8 cellular contexts compared by ENCODE assay signal in the genomic region with DNA sequence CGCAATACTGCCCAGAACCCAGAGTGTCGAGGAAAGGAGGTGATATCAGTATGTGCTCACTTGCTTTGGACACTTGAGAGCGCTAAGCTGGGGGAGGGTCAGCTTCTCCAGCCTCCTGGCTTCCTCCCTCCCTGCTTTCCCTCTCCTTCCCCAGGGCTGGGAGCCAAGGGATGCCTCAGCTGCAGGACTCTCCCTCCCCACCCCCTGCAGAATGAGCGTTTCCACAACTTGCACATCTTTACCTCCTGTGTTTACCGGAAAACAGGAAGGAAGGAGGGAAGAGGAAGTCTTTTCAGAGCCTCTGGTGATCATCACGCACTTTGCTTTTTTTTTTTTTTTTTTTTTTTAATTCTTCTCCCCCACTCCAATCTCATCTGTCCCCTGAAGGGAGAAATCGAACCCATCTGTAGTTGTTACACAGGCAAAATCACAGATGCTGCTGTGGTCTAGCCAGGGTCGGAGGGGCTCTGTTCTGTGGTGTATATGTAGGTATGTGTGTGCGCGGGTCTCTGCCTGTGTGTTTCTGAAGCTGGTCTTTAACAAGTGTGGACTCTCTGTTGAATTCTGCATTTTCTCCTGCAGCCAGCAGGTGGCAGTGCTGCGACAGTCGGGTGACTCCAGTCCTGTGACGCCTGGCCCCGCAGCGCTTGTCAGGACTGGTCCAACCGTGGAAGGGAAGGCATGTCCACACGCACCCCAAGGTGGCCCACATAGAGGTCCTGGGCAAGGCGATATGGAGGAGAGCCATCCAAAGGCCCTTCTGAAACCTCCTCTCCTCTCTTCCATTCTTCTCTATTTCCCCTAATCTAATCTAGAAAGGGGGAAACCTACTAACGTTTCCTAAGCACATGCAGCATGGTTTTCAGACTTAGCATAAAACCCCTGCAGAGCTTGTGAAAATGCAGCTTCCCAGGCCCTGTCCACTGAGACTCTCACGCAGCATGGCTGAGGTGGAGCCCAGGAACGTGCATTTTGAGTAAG.
A peak's percentile ranks its signal among the peaks of the same experiment; 100 is the strongest.
DNase-seq lines count a peak whose midpoint lies in the region; TF ChIP-seq lines count a peak whose summit lies in the region.

No MANE protein-coding gene starts in this region.

- no peaks in the 10 kb centered on the region for H3K79me2 ChIP-seq in DOHH2 (ENCODE audit: control insufficient read depth, low read length)

- no peak overlapping the region for H3K14ac ChIP-seq in neuronal stem cell (ENCODE audit: low read length)

- no peaks in the 10 kb centered on the region for H3K36me3 Mint-ChIP-seq in activated T-helper 2 cell treated with anti-CD3 and anti-CD28 coated beads, Interferon-gamma antibody, Interleukin-2, Interleukin-4, amounts not matched to agents 10 μg/mL and 5 μg/mL and 100 μg/mL, durations not matched to agents 14 hours and 24 hours and 36 hours (ENCODE audit: low read depth)

- H2BK120ac ChIP-seq in neuronal stem cell (ENCODE audit: low read depth, low read length) = no peak overlapping the region

- H3K36me3 ChIP-seq in DOHH2 (ENCODE audit: control insufficient read depth, low read length) (no peaks in the 10 kb centered on the region), MG63 (no peaks in the 10 kb centered on the region), neuronal stem cell (replicated peaks in 1 of 2; ENCODE audit: control insufficient read depth in 2 of 2, insufficient read depth in 2 of 2, low read length in 2 of 2) (no peaks in the 10 kb centered on the region)

- H2AK5ac ChIP-seq in neuronal stem cell (ENCODE audit: low read depth, low read length) = peak overlapping the region; percentile 42

- no peak overlapping the region for H3K27ac Mint-ChIP-seq in activated T-helper 2 cell treated with anti-CD3 and anti-CD28 coated beads, Interferon-gamma antibody, Interleukin-2, Interleukin-4, amounts not matched to agents 10 μg/mL and 5 μg/mL and 100 μg/mL, durations not matched to agents 14 hours and 24 hours and 36 hours

- no peak overlapping the region for H3K9ac ChIP-seq in neuronal stem cell (ENCODE audit: low read depth, low read length, poor library complexity)

- intact Hi-C loops in activated T-helper 2 cell treated with anti-CD3 and anti-CD28 coated beads, Interferon-gamma antibody, Interleukin-2, Interleukin-4, amounts not matched to agents 10 μg/mL and 5 μg/mL and 100 μg/mL, durations not matched to agents 14 hours and 24 hours and 36 hours (cut with micrococcal nuclease) = loop anchor here (1.0 to 2.0 kb wide), 2 partner anchors 76 to 262 kb away; no protein-coding TSS in a partner anchor

- H3K4me3 ChIP-seq in DOHH2 (ENCODE audit: low read length) (no peak overlapping the region), MG63 (no peak overlapping the region), fibroblast of villous mesenchyme (ENCODE audit: low read depth, low read length) (no peak overlapping the region), neuronal stem cell (ENCODE audit: low read length in 2 of 2) (no peak overlapping the region)

- H3K18ac ChIP-seq in neuronal stem cell (ENCODE audit: low read length) = peak overlapping the region; percentile 15

- peaks cover 14% of the 10 kb centered on the region for H3K4me1 Mint-ChIP-seq in activated T-helper 2 cell treated with anti-CD3 and anti-CD28 coated beads, Interferon-gamma antibody, Interleukin-2, Interleukin-4, amounts not matched to agents 10 μg/mL and 5 μg/mL and 100 μg/mL, durations not matched to agents 14 hours and 24 hours and 36 hours (ENCODE audit: low read depth)

- no peak overlapping the region for H3K27ac ChIP-seq in DOHH2 (ENCODE audit: low read depth, low read length)
- H3K27ac ChIP-seq in neuronal stem cell (replicated peaks; ENCODE audit: low read length) = no peak overlapping the region
- no peak overlapping the region for H3K27ac ChIP-seq in substantia nigra (ENCODE audit: low read depth, low read length, poor library complexity, severe bottlenecking)

- no peaks in the 10 kb centered on the region for H3F3A ChIP-seq in DOHH2 (ENCODE audit: control insufficient read depth, insufficient read depth)

- H4K8ac ChIP-seq in neuronal stem cell (ENCODE audit: low read depth, low read length) = no peak overlapping the region

- H3K27me3 Mint-ChIP-seq in activated T-helper 2 cell treated with anti-CD3 and anti-CD28 coated beads, Interferon-gamma antibody, Interleukin-2, Interleukin-4, amounts not matched to agents 10 μg/mL and 5 μg/mL and 100 μg/mL, durations not matched to agents 14 hours and 24 hours and 36 hours (ENCODE audit: low read depth) = peaks cover 29% of the 10 kb centered on the region

- peak overlapping the region; percentile 14 for H3K23ac ChIP-seq in neuronal stem cell (ENCODE audit: low read depth, low read length, poor library complexity)

- no peak overlapping the region for H3K4me3 Mint-ChIP-seq in activated T-helper 2 cell treated with anti-CD3 and anti-CD28 coated beads, Interferon-gamma antibody, Interleukin-2, Interleukin-4, amounts not matched to agents 10 μg/mL and 5 μg/mL and 100 μg/mL, durations not matched to agents 14 hours and 24 hours and 36 hours (ENCODE audit: low read depth)

- no peak overlapping the region for H3K4ac ChIP-seq in neuronal stem cell (ENCODE audit: low read length)

- H3K9me3 Mint-ChIP-seq in activated T-helper 2 cell treated with anti-CD3 and anti-CD28 coated beads, Interferon-gamma antibody, Interleukin-2, Interleukin-4, amounts not matched to agents 10 μg/mL and 5 μg/mL and 100 μg/mL, durations not matched to agents 14 hours and 24 hours and 36 hours = no peaks in the 10 kb centered on the region

- no peaks in the 10 kb centered on the region for H4K20me1 ChIP-seq in DOHH2 (ENCODE audit: control insufficient read depth, insufficient read depth, low read depth, low read length)

- H2BK5ac ChIP-seq in neuronal stem cell (ENCODE audit: low read length) = no peak overlapping the region

- H3K9me2 ChIP-seq in DOHH2 (replicated peaks; ENCODE audit: control insufficient read depth, low read length) = no peaks in the 10 kb centered on the region

- peak overlapping the region; percentile 78 for H2AFZ ChIP-seq in neuronal stem cell (ENCODE audit: low read length)

- no peaks in the 10 kb centered on the region for H3K79me1 ChIP-seq in neuronal stem cell (ENCODE audit: low read depth, low read length)

- H3K4me2 ChIP-seq in DOHH2 (ENCODE audit: low read length) = peak overlapping the region; percentile 26
- H3K4me2 ChIP-seq in neuronal stem cell (ENCODE audit: insufficient read depth, low read length, poor library complexity, severe bottlenecking) = no peak overlapping the region

- H3K4me1 ChIP-seq in DOHH2 (ENCODE audit: control insufficient read depth, low read length) (peaks cover 5% of the 10 kb centered on the region; the same call in 1 of the 2 replicates), neuronal stem cell (ENCODE audit: control insufficient read depth in 2 of 2, insufficient read depth in 1 of 2, low read depth in 1 of 2, low read length in 2 of 2) (peaks cover 0 to 5% of the 10 kb centered on the region in 2 donors)

- no peak overlapping the region for H4K91ac ChIP-seq in neuronal stem cell (ENCODE audit: low read depth, low read length, poor library complexity)

- H2BK15ac ChIP-seq in neuronal stem cell (ENCODE audit: low read length) = no peak overlapping the region

- no CpG with 5 or more reads among the region's 21 CpGs for WGBS in neuronal stem cell (ENCODE audit: extremely low coverage in 2 of 2, insufficient read length in 2 of 2, insufficient replicate concordance in 1 of 2), 2 donors

- no peak overlapping the region for H2BK12ac ChIP-seq in neuronal stem cell (ENCODE audit: low read length)

- peaks cover 23% of the 10 kb centered on the region for H3K27me3 ChIP-seq in DOHH2 (ENCODE audit: control insufficient read depth, low read length)
- H3K27me3 ChIP-seq in MG63 = peaks cover 9% of the 10 kb centered on the region; the same call in 1 of the 2 replicates
- no peaks in the 10 kb centered on the region for H3K27me3 ChIP-seq in neuronal stem cell (ENCODE audit: control insufficient read depth in 3 of 3, insufficient read depth in 3 of 3, low read depth in 1 of 3, low read length in 3 of 3)

- peak; percentile 96 for TF ChIP-seq CTCF in DOHH2 (IDR thresholded peaks at IDR 0.05; ENCODE audit: low read depth, low read length, poor library complexity, severe bottlenecking)
- TF ChIP-seq CTCF in fibroblast of villous mesenchyme (IDR thresholded peaks at IDR 0.05; ENCODE audit: insufficient read depth, low read depth, low read length) = peak; percentile 90

- H3K9me3 ChIP-seq in DOHH2 (ENCODE audit: control insufficient read depth, insufficient read depth, low read length) (no peaks in the 10 kb centered on the region), MG63 (no peaks in the 10 kb centered on the region), neuronal stem cell (replicated peaks in 1 of 2; ENCODE audit: control insufficient read depth in 2 of 2, insufficient read depth in 1 of 2, low read depth in 1 of 2, low read length in 2 of 2) (no peaks in the 10 kb centered on the region)

- peak; percentile 83 for DNase-seq in H4 (ENCODE audit: low spot score)
- peak; percentile 53 for DNase-seq in MG63
- DNase-seq in SHP77 (lab: John Stamatoyannopoulos, UW) = peak; percentile 80 to 81
- peak; percentile 71 for DNase-seq in activated T-helper 2 cell treated with anti-CD3 and anti-CD28 coated beads, Interferon-gamma antibody, Interleukin-2, Interleukin-4, amounts not matched to agents 10 μg/mL and 5 μg/mL and 100 μg/mL, durations not matched to agents 14 hours and 24 hours and 36 hours (ENCODE audit: low spot score)
- peak; percentile 77 for DNase-seq in fibroblast of villous mesenchyme (ENCODE audit: low read depth)
- peak; percentile 86 for DNase-seq in neuronal stem cell (ENCODE audit: low spot score)
- peak in 48 of 49 donors; percentile 11 to 90 (median 71) for DNase-seq in substantia nigra (lab: John Stamatoyannopoulos, UW)
